Comparison of ENCODE assay signal across 1 cellular context in the genomic region with DNA sequence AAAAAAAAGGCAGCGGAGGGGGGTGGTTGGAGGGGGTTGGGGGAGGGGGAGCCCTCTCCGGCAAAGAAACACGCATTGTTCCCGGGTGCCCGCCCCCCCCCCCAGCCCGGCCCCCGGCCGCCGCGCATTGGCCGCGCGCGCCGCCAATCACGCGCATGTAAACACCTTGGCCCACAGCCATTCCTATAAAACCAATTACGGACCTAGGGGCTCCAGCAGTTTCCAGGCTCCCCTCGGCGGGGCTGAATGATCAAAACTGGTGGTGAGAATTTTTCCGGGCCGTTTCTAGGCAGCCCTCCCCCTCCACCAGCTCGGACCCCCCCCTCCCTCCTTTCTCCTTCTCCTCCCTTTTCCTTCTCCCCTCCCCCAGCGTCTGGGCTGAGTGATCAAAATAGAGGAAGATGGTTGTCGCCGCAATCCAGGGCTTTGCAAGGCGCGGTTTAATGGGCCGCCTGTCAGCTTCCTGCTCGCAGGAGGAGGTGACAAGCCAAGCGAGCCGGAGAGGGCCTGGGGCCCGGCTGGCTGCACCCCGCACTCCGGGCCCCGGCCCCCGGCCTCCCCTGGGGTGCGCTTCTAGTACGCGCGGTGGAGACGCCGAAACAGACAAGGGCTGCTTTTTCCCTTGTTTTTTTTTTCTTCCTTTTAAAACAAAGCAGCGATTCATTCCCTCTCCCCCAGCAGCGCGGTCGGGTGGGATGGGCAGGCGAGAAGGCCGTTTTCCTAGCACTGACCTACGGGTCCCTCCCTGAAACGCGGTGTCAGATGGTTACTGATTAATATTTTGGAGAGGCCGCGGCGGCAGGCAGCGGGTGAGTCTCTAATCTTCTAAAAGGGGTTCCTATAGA.
A peak's percentile ranks its signal among the peaks of the same experiment; 100 is the strongest.
TF ChIP-seq lines count a peak whose summit lies in the region.

No MANE protein-coding gene starts in this region.

TF ChIP-seq in HepG2, 621 proteins besides CTCF, POLR2A, EP300 and RAD21 (continued from another document and continues in another):
- TF ChIP-seq, protein P1, sequence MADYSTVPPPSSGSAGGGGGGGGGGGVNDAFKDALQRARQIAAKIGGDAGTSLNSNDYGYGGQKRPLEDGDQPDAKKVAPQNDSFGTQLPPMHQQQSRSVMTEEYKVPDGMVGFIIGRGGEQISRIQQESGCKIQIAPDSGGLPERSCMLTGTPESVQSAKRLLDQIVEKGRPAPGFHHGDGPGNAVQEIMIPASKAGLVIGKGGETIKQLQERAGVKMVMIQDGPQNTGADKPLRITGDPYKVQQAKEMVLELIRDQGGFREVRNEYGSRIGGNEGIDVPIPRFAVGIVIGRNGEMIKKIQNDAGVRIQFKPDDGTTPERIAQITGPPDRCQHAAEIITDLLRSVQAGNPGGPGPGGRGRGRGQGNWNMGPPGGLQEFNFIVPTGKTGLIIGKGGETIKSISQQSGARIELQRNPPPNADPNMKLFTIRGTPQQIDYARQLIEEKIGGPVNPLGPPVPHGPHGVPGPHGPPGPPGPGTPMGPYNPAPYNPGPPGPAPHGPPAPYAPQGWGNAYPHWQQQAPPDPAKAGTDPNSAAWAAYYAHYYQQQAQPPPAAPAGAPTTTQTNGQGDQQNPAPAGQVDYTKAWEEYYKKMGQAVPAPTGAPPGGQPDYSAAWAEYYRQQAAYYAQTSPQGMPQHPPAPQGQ (CRISPR knock-in tag; IDR thresholded peaks at IDR 0.05; ENCODE audit: borderline replicate concordance) = no peak
- no peak for TF ChIP-seq ZBTB42 (CRISPR knock-in tag; IDR thresholded peaks at IDR 0.05)
- peak; percentile 79 for TF ChIP-seq SRSF1 (optimal IDR thresholded peaks at IDR 0.05; ENCODE audit: low read depth, low read length)
- no peak for TF ChIP-seq CENPT (CRISPR knock-in tag; IDR thresholded peaks at IDR 0.05; ENCODE audit: low read depth)
- TF ChIP-seq, protein P2, sequence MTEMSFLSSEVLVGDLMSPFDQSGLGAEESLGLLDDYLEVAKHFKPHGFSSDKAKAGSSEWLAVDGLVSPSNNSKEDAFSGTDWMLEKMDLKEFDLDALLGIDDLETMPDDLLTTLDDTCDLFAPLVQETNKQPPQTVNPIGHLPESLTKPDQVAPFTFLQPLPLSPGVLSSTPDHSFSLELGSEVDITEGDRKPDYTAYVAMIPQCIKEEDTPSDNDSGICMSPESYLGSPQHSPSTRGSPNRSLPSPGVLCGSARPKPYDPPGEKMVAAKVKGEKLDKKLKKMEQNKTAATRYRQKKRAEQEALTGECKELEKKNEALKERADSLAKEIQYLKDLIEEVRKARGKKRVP (CRISPR knock-in tag; IDR thresholded peaks at IDR 0.05) = no peak
- no peak for TF ChIP-seq KAT8 (CRISPR knock-in tag; IDR thresholded peaks at IDR 0.05)
- TF ChIP-seq ZNF558 (CRISPR knock-in tag; IDR thresholded peaks at IDR 0.05; ENCODE audit: borderline replicate concordance) = no peak
- TF ChIP-seq, protein P3, sequence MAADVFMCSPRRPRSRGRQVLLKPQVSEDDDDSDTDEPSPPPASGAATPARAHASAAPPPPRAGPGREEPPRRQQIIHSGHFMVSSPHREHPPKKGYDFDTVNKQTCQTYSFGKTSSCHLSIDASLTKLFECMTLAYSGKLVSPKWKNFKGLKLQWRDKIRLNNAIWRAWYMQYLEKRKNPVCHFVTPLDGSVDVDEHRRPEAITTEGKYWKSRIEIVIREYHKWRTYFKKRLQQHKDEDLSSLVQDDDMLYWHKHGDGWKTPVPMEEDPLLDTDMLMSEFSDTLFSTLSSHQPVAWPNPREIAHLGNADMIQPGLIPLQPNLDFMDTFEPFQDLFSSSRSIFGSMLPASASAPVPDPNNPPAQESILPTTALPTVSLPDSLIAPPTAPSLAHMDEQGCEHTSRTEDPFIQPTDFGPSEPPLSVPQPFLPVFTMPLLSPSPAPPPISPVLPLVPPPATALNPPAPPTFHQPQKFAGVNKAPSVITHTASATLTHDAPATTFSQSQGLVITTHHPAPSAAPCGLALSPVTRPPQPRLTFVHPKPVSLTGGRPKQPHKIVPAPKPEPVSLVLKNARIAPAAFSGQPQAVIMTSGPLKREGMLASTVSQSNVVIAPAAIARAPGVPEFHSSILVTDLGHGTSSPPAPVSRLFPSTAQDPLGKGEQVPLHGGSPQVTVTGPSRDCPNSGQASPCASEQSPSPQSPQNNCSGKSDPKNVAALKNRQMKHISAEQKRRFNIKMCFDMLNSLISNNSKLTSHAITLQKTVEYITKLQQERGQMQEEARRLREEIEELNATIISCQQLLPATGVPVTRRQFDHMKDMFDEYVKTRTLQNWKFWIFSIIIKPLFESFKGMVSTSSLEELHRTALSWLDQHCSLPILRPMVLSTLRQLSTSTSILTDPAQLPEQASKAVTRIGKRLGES (CRISPR knock-in tag; IDR thresholded peaks at IDR 0.05; ENCODE audit: borderline replicate concordance) = no peak
- no peak for TF ChIP-seq CBX1 (IDR thresholded peaks at IDR 0.05; ENCODE audit: low read depth)
- TF ChIP-seq, protein P4, sequence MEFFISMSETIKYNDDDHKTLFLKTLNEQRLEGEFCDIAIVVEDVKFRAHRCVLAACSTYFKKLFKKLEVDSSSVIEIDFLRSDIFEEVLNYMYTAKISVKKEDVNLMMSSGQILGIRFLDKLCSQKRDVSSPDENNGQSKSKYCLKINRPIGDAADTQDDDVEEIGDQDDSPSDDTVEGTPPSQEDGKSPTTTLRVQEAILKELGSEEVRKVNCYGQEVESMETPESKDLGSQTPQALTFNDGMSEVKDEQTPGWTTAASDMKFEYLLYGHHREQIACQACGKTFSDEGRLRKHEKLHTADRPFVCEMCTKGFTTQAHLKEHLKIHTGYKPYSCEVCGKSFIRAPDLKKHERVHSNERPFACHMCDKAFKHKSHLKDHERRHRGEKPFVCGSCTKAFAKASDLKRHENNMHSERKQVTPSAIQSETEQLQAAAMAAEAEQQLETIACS (CRISPR knock-in tag; IDR thresholded peaks at IDR 0.05) = no peak
- TF ChIP-seq ZSCAN29 (CRISPR knock-in tag; conservative IDR thresholded peaks at IDR 0.05) = 0 out of 2 replicates have a peak, but pooled peaks have one; percentile 15
- TF ChIP-seq ASH2L (IDR thresholded peaks at IDR 0.05; ENCODE audit: insufficient read length, low read depth, low read length) = no peak
- TF ChIP-seq NBN (conservative IDR thresholded peaks at IDR 0.05) = no peak
- TF ChIP-seq, protein P5, sequence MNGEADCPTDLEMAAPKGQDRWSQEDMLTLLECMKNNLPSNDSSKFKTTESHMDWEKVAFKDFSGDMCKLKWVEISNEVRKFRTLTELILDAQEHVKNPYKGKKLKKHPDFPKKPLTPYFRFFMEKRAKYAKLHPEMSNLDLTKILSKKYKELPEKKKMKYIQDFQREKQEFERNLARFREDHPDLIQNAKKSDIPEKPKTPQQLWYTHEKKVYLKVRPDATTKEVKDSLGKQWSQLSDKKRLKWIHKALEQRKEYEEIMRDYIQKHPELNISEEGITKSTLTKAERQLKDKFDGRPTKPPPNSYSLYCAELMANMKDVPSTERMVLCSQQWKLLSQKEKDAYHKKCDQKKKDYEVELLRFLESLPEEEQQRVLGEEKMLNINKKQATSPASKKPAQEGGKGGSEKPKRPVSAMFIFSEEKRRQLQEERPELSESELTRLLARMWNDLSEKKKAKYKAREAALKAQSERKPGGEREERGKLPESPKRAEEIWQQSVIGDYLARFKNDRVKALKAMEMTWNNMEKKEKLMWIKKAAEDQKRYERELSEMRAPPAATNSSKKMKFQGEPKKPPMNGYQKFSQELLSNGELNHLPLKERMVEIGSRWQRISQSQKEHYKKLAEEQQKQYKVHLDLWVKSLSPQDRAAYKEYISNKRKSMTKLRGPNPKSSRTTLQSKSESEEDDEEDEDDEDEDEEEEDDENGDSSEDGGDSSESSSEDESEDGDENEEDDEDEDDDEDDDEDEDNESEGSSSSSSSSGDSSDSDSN (CRISPR knock-in tag; IDR thresholded peaks at IDR 0.05) = peak; percentile 41; the same call in 1 of the 2 replicates
- TF ChIP-seq ZNF343 (CRISPR knock-in tag; IDR thresholded peaks at IDR 0.05) = no peak
- TF ChIP-seq ZNF589 (CRISPR knock-in tag; conservative IDR thresholded peaks at IDR 0.05) = no peak
- TF ChIP-seq, protein P6, sequence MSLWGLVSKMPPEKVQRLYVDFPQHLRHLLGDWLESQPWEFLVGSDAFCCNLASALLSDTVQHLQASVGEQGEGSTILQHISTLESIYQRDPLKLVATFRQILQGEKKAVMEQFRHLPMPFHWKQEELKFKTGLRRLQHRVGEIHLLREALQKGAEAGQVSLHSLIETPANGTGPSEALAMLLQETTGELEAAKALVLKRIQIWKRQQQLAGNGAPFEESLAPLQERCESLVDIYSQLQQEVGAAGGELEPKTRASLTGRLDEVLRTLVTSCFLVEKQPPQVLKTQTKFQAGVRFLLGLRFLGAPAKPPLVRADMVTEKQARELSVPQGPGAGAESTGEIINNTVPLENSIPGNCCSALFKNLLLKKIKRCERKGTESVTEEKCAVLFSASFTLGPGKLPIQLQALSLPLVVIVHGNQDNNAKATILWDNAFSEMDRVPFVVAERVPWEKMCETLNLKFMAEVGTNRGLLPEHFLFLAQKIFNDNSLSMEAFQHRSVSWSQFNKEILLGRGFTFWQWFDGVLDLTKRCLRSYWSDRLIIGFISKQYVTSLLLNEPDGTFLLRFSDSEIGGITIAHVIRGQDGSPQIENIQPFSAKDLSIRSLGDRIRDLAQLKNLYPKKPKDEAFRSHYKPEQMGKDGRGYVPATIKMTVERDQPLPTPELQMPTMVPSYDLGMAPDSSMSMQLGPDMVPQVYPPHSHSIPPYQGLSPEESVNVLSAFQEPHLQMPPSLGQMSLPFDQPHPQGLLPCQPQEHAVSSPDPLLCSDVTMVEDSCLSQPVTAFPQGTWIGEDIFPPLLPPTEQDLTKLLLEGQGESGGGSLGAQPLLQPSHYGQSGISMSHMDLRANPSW (CRISPR knock-in tag; IDR thresholded peaks at IDR 0.05; ENCODE audit: borderline replicate concordance) = no peak
- no peak for TF ChIP-seq ZNF883 (CRISPR knock-in tag; IDR thresholded peaks at IDR 0.05; ENCODE audit: not compliant biosample characterization)
- TF ChIP-seq RXRA (CRISPR knock-in tag; IDR thresholded peaks at IDR 0.05) = no peak
- TF ChIP-seq ZMYM2 (CRISPR knock-in tag; IDR thresholded peaks at IDR 0.05) = no peak
- peak; percentile 46; the same call in 1 of the 2 replicates for TF ChIP-seq BCL6 (CRISPR knock-in tag; IDR thresholded peaks at IDR 0.05)
- TF ChIP-seq ZNF746 (CRISPR knock-in tag; IDR thresholded peaks at IDR 0.05) = no peak
- TF ChIP-seq ZNF160 (CRISPR knock-in tag; IDR thresholded peaks at IDR 0.05) = no peak
- no peak for TF ChIP-seq FLYWCH1 (CRISPR knock-in tag; IDR thresholded peaks at IDR 0.05)
- TF ChIP-seq ZNF816 (CRISPR knock-in tag; IDR thresholded peaks at IDR 0.05; ENCODE audit: borderline replicate concordance) = no peak
- no peak for TF ChIP-seq ZNF616 (CRISPR knock-in tag; IDR thresholded peaks at IDR 0.05; ENCODE audit: low read depth)
- TF ChIP-seq SYNCRIP (IDR thresholded peaks at IDR 0.05; ENCODE audit: insufficient read depth, low read depth, low read length) = no peak
- TF ChIP-seq DNMT1 (CRISPR knock-in tag; IDR thresholded peaks at IDR 0.05) = no peak
- TF ChIP-seq ZNF460 (CRISPR knock-in tag; IDR thresholded peaks at IDR 0.05; ENCODE audit: borderline replicate concordance) = no peak
- TF ChIP-seq ZSCAN30 (CRISPR knock-in tag; IDR thresholded peaks at IDR 0.05) = no peak
- TF ChIP-seq MTA3 (CRISPR knock-in tag; IDR thresholded peaks at IDR 0.05) = no peak
- no peak for TF ChIP-seq THYN1 (CRISPR knock-in tag; IDR thresholded peaks at IDR 0.05; ENCODE audit: borderline replicate concordance, low read depth)
- TF ChIP-seq HNF4A (CRISPR knock-in tag; IDR thresholded peaks at IDR 0.05) = peak; percentile 15; the same call in 1 of the 2 replicates
- TF ChIP-seq MEIS1 (CRISPR knock-in tag; IDR thresholded peaks at IDR 0.05; ENCODE audit: borderline replicate concordance) = no peak
- TF ChIP-seq, protein P7, sequence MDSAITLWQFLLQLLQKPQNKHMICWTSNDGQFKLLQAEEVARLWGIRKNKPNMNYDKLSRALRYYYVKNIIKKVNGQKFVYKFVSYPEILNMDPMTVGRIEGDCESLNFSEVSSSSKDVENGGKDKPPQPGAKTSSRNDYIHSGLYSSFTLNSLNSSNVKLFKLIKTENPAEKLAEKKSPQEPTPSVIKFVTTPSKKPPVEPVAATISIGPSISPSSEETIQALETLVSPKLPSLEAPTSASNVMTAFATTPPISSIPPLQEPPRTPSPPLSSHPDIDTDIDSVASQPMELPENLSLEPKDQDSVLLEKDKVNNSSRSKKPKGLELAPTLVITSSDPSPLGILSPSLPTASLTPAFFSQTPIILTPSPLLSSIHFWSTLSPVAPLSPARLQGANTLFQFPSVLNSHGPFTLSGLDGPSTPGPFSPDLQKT (CRISPR knock-in tag; IDR thresholded peaks at IDR 0.05; ENCODE audit: borderline replicate concordance) = no peak
- no peak for TF ChIP-seq MZF1 (CRISPR knock-in tag; IDR thresholded peaks at IDR 0.05; ENCODE audit: borderline replicate concordance)
- TF ChIP-seq FOXC1 (CRISPR knock-in tag; IDR thresholded peaks at IDR 0.05; ENCODE audit: borderline replicate concordance) = no peak
- no peak for TF ChIP-seq ZNF557 (CRISPR knock-in tag; IDR thresholded peaks at IDR 0.05)
- 0 out of 2 replicates have a peak, but pooled peaks have one; percentile 7 for TF ChIP-seq FOXO1 (CRISPR knock-in tag; IDR thresholded peaks at IDR 0.05)
- TF ChIP-seq, protein P8, sequence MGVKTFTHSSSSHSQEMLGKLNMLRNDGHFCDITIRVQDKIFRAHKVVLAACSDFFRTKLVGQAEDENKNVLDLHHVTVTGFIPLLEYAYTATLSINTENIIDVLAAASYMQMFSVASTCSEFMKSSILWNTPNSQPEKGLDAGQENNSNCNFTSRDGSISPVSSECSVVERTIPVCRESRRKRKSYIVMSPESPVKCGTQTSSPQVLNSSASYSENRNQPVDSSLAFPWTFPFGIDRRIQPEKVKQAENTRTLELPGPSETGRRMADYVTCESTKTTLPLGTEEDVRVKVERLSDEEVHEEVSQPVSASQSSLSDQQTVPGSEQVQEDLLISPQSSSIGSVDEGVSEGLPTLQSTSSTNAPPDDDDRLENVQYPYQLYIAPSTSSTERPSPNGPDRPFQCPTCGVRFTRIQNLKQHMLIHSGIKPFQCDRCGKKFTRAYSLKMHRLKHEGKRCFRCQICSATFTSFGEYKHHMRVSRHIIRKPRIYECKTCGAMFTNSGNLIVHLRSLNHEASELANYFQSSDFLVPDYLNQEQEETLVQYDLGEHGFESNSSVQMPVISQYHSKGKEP (CRISPR knock-in tag; IDR thresholded peaks at IDR 0.05) = no peak
- no peak for TF ChIP-seq ZNF619 (CRISPR knock-in tag; IDR thresholded peaks at IDR 0.05)
- no peak for TF ChIP-seq PAX8 (CRISPR knock-in tag; IDR thresholded peaks at IDR 0.05; ENCODE audit: borderline replicate concordance)
- no peak for TF ChIP-seq FOSL1 (CRISPR knock-in tag; IDR thresholded peaks at IDR 0.05; ENCODE audit: borderline replicate concordance)
- TF ChIP-seq FIP1L1 (IDR thresholded peaks at IDR 0.05; ENCODE audit: borderline replicate concordance, insufficient read depth, low read depth, low read length) = no peak; the same call in 1 of the 2 replicates
